ENCODE assay signal across 25 cellular contexts in the genomic region with DNA sequence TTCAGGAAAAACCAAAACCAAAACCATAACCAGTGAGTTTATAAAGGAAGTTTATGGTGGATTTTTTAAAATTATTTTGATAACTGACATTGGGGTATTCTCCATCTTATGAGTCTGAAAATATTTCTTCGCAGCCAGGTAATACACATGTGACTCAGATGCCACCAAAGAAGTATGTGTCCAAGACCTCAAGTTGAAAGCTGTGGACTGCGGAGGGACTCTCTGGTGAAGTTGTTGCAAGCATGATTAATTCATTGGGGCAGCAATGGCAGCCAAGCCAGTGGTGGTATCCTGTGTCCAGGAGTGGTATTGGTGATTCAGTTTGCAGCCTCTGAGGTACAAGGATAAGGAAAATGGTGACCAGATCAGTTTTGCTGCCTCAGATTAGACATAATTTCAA. TPM values are rescaled to one million over a fixed set of nuclear protein-coding genes. Genes with fewer than 3 reads are reported as not detected.
"Had no signal": no experiment of that assay in that cellular context is flagged by ENCODE, and none has a peak within 500 bp of the region (broad histone marks: within the 10 kb centered on the region; RNA-seq: fewer than 3 reads in every experiment).

No MANE protein-coding gene starts in this region.

- DNase-seq: IMR-90, Karpas-422, KG1, NCI-H1092, NCI-H1105 treated with DMSO at 0.1 percent for 48 hours, NCI-H1417 treated with DMSO at 0.1 percent for 48 hours, NCI-H146, NCI-H187, NCI-H2029, NCI-H2081 treated with DMSO at 0.1 percent for 48 hours, NCI-H2171 treated with DMSO at 0.1 percent for 48 hours, NCI-H345, NCI-H446 treated with DMSO at 0.1 percent for 48 hours, NCI-H510A treated with DMSO at 0.1 percent for 48 hours, NCI-H526, NCI-H748 treated with DMSO at 0.1 percent for 48 hours, SHP77, SK-N-SH, SW 1271, T-cell had no signal

- ATAC-seq: HepG2, T-cell had no signal

- H3K9me3 ChIP-seq: SK-N-SH had no signal

- H3K27ac ChIP-seq: RWPE1 had no signal

- H3K4me2 ChIP-seq: SK-N-SH had no signal

- H3K9ac ChIP-seq: SK-N-SH had no signal

RNA-seq across cellular contexts. Expression of a gene that starts 41.5 kb away (rescaled TPM):
- total RNA-seq: HT1080, IMR-90, MCF 10A, SK-MEL-5 had no signal
- polyA plus RNA-seq: IMR-90, SK-N-SH had no signal
